In genomic region chr1:31687601-31688000, GRCh38 we compare ENCODE assay signal across 2 cellular contexts.
TF ChIP-seq lines count a peak whose summit lies in the region.

No MANE protein-coding gene starts in this region.

TF ChIP-seq in HEK293, 187 proteins besides CTCF, POLR2A, EP300 and RAD21:
- TF ChIP-seq ZNF792 (tag by site-specific recombination; IDR thresholded peaks at IDR 0.05) = no peak
- 0 out of 2 replicates have a peak, but pooled peaks have one; percentile 16 for TF ChIP-seq GLIS2 (tag by site-specific recombination; IDR thresholded peaks at IDR 0.05)
- no peak for TF ChIP-seq ZSCAN18 (tag by site-specific recombination; IDR thresholded peaks at IDR 0.05)

TF ChIP-seq in GM12878, 131 proteins besides CTCF, POLR2A, EP300 and RAD21:
- TF ChIP-seq DPF2 (IDR thresholded peaks at IDR 0.05) = peak; percentile 29; the same call in 1 of the 2 replicates
- no peak for TF ChIP-seq MXI1 (IDR thresholded peaks at IDR 0.05; ENCODE audit: low read depth, low read length)
- no peak for TF ChIP-seq NR2C1 (IDR thresholded peaks at IDR 0.05)
- no peak for TF ChIP-seq TAF1 (IDR thresholded peaks at IDR 0.05; ENCODE audit: borderline replicate concordance, low read depth, low read length)
- no peak for TF ChIP-seq CEBPZ (IDR thresholded peaks at IDR 0.05; ENCODE audit: low read depth, low read length)
- no peak for TF ChIP-seq EGR1 (IDR thresholded peaks at IDR 0.05; ENCODE audit: borderline replicate concordance in 1 of 2, low read depth in 2 of 2, low read length in 2 of 2)
- TF ChIP-seq ZBTB33 (IDR thresholded peaks at IDR 0.05) = no peak
- TF ChIP-seq CHD4 (IDR thresholded peaks at IDR 0.05) = no peak
- peak in 1 of 2 experiments; percentile 37; a peak in 1 of 4 replicates for TF ChIP-seq BHLHE40 (IDR thresholded peaks at IDR 0.05; ENCODE audit: borderline replicate concordance in 1 of 2, low read depth in 2 of 2, low read length in 1 of 2)
